Comparison of ENCODE assay signal across 8 cellular contexts in the genomic region with DNA sequence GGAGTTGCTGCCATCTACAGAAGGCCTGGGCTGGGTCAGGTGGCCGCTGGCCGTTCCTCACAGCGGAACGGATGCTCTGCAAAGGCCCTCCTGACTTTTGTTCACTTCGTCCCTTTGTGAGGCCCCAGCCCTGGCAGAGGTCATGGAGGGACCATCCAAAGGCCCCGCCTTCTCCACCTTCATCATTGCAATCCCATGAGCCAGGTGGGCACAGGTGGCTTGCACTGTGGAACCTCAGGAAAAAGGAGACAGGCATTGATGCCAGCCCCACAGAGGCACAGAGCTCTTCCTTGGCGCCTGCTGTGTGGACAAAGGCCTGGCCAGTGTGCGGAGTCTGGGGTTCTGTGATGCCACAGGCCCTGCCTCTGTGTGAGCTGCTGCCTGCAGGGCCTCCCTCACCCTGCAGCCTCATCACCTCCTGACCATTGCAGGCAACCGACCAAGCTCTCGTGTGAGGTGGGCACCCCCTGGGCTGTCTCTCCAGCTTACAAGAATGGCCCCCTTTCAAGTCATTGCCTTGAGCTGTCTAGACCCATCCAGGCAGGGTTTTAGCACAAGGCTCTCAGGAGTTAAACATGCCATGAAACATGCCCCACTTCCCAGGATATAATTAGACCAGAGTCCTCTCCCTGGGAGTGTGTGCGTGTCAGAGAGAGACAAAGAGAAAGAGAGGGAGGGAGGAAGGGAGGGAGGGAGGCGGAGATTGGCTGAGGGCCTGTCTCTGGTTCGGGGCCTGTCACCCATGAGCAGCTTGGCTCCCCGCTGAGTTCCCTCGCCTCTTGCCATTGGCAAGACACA. TPM values are rescaled to one million over a fixed set of nuclear protein-coding genes. Genes with fewer than 3 reads are reported as not detected.
A peak's percentile ranks its signal among the peaks of the same experiment; 100 is the strongest.
DNase-seq lines count a peak whose midpoint lies in the region; ATAC-seq and TF ChIP-seq lines count a peak whose summit lies in the region.

No MANE protein-coding gene starts in this region.

- H3K36me3 ChIP-seq in RWPE2 (ENCODE audit: low read depth) (no peaks in the 10 kb centered on the region), neuron (ENCODE audit: insufficient read depth, low read length) (no peaks in the 10 kb centered on the region)

- H3K4me1 Mint-ChIP-seq in activated CD4-positive, alpha-beta memory T cell treated with anti-CD3 and anti-CD28 coated beads, Interleukin-2, amount 10 ng/mL, durations not matched to agents 7 days and 5 days, result no peaks in the 10 kb centered on the region

- H3K9me3 ChIP-seq in RWPE2 (ENCODE audit: severe bottlenecking), result no peaks in the 10 kb centered on the region
- no peaks in the 10 kb centered on the region for H3K9me3 ChIP-seq in neuron (ENCODE audit: low read length)

- no peaks in the 10 kb centered on the region for H3K9me3 Mint-ChIP-seq in activated CD4-positive, alpha-beta memory T cell treated with anti-CD3 and anti-CD28 coated beads, Interleukin-2, amount 10 ng/mL, durations not matched to agents 7 days and 5 days

- no peaks in the 10 kb centered on the region for H3K36me3 Mint-ChIP-seq in activated CD4-positive, alpha-beta memory T cell treated with anti-CD3 and anti-CD28 coated beads, Interleukin-2, amount 10 ng/mL, durations not matched to agents 7 days and 5 days (ENCODE audit: low read depth)

- no peak overlapping the region for H3K4me3 Mint-ChIP-seq in activated CD4-positive, alpha-beta memory T cell treated with anti-CD3 and anti-CD28 coated beads, Interleukin-2, amount 10 ng/mL, durations not matched to agents 7 days and 5 days

- POLR2A ChIA-PET in activated CD4-positive, alpha-beta memory T cell treated with anti-CD3 and anti-CD28 coated beads, Interleukin-2, amount 10 ng/mL, durations not matched to agents 7 days and 5 days (lab: Charles Lee), result interaction anchor here (0.9 kb wide), 1 partner anchor 154 kb away, joined by 3 read pairs; no protein-coding TSS in a partner anchor

- CTCF ChIA-PET in activated CD4-positive, alpha-beta memory T cell treated with anti-CD3 and anti-CD28 coated beads, Interleukin-2, amount 10 ng/mL, durations not matched to agents 7 days and 5 days (lab: Charles Lee), result no interaction called here

- H3K4me1 ChIP-seq in RWPE2 (ENCODE audit: insufficient read depth, poor library complexity, severe bottlenecking) (peaks cover 3% of the 10 kb centered on the region), neuron (ENCODE audit: insufficient read depth, low read length) (peaks cover 18% of the 10 kb centered on the region)

- no peaks in the 10 kb centered on the region for H3K27me3 ChIP-seq in RWPE2 (ENCODE audit: insufficient read depth, poor library complexity, severe bottlenecking)
- H3K27me3 ChIP-seq in neuron (ENCODE audit: insufficient read depth, low read length), result no peaks in the 10 kb centered on the region

- no peak overlapping the region for H3K27ac Mint-ChIP-seq in activated CD4-positive, alpha-beta memory T cell treated with anti-CD3 and anti-CD28 coated beads, Interleukin-2, amount 10 ng/mL, durations not matched to agents 7 days and 5 days

- H3K4me3 ChIP-seq in RWPE2 (ENCODE audit: severe bottlenecking), result no peak overlapping the region
- no peak overlapping the region for H3K4me3 ChIP-seq in fibroblast of pulmonary artery (replicated peaks; ENCODE audit: low read depth, low read length)
- no peak overlapping the region for H3K4me3 ChIP-seq in neuron (ENCODE audit: low read length)

- ATAC-seq in RWPE2 (ENCODE audit: low read depth) (peak; percentile 39; the same call in 1 of the 3 replicates), GM21390 (IDR thresholded peaks at IDR 0.05; ENCODE audit: unreplicated experiment) (no peak), GM21576 (IDR thresholded peaks at IDR 0.05; ENCODE audit: unreplicated experiment) (no peak), HG03108 (IDR thresholded peaks at IDR 0.05; ENCODE audit: unreplicated experiment) (no peak)

- DNase-seq in HCEC 1CT (peak; percentile 66), RWPE2 (ENCODE audit: low spot score) (no peak), fibroblast of pulmonary artery (ENCODE audit: low read depth) (peak; percentile 92)
- DNase-seq in activated CD4-positive, alpha-beta memory T cell treated with anti-CD3 and anti-CD28 coated beads, Interleukin-2, amount 10 ng/mL, durations not matched to agents 7 days and 5 days, result no peak

- H2AFZ ChIP-seq in neuron (ENCODE audit: low read depth, low read length), result peak overlapping the region; percentile 71

- no peaks in the 10 kb centered on the region for H3K27me3 Mint-ChIP-seq in activated CD4-positive, alpha-beta memory T cell treated with anti-CD3 and anti-CD28 coated beads, Interleukin-2, amount 10 ng/mL, durations not matched to agents 7 days and 5 days

- TF ChIP-seq CTCF in RWPE2 (IDR thresholded peaks at IDR 0.05; ENCODE audit: poor library complexity, severe bottlenecking), result no peak
- TF ChIP-seq CTCF in fibroblast of pulmonary artery (IDR thresholded peaks at IDR 0.05; ENCODE audit: low read length, missing control alignments), result no peak

- no peak overlapping the region for H3K27ac ChIP-seq in RWPE2 (ENCODE audit: poor library complexity, severe bottlenecking)

RNA-seq across cellular contexts. Expression of a gene that starts 19.3 kb away (rescaled TPM):
- 100 to 1,000 TPM; 102 to 109 TPM for total RNA-seq in activated CD4-positive, alpha-beta memory T cell treated with anti-CD3 and anti-CD28 coated beads, Interleukin-2, amount 10 ng/mL, durations not matched to agents 7 days and 5 days

Comparison
In these comparisons a context has a peak if more than half of its experiments do, and no peak if none do; other contexts are left out.
1. DNase-seq: peak in HCEC 1CT (single experiment) and fibroblast of pulmonary artery (single experiment); none in RWPE2 (single experiment) and activated CD4-positive, alpha-beta memory T cell treated with anti-CD3 and anti-CD28 coated beads, Interleukin-2, amount 10 ng/mL, durations not matched to agents 7 days and 5 days (single experiment).